Comparison of ENCODE assay signal across 9 cellular contexts in the genomic region with DNA sequence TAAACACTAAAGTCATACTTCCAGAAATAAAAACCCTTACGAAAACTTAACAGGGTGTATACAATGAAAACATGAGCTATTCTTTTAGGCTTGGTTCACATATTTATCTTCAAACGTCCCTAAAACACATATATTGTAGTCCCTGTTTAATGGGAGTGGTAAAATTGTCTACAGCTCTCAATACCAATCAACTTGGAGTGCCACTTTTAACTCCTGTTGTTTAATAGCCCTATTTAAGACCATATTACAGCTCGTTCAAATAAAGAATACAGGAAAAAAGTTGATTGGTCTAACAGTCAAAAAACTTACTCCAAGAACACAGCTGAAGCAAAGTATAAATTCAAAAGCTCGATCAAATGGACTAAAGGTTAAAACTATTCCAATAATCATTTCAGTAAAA. TPM values are rescaled to one million over a fixed set of nuclear protein-coding genes. Genes with fewer than 3 reads are reported as not detected.
A peak's percentile ranks its signal among the peaks of the same experiment; 100 is the strongest.
DNase-seq lines count a peak whose midpoint lies in the region; ATAC-seq and TF ChIP-seq lines count a peak whose summit lies in the region.
"Had no signal": no experiment of that assay in that cellular context is flagged by ENCODE, and none has a peak within 500 bp of the region (broad histone marks: within the 10 kb centered on the region; RNA-seq: fewer than 3 reads in every experiment).

No MANE protein-coding gene starts in this region.

- no peak overlapping the region for H2AFZ ChIP-seq in Loucy (ENCODE audit: low read length)

- peaks cover 47% of the 10 kb centered on the region for H3K36me3 Mint-ChIP-seq in CD4-positive, alpha-beta T cell (ENCODE audit: low read depth)
- H3K36me3 Mint-ChIP-seq in Caco-2 (ENCODE audit: insufficient read depth, unreplicated experiment) = peaks cover 17% of the 10 kb centered on the region

- H3K4me3 ChIP-seq in Loucy (ENCODE audit: low read length, poor library complexity, severe bottlenecking) = peak overlapping the region; percentile 98
- H3K4me3 ChIP-seq in psoas muscle = peak overlapping the region; percentile 89
- no peak overlapping the region for H3K4me3 ChIP-seq in Caco-2 (ENCODE audit: low read depth, low read length)

- TF ChIP-seq CTCF in CD4-positive, alpha-beta T cell (IDR thresholded peaks at IDR 0.05) = no peak
- TF ChIP-seq CTCF in Loucy (conservative IDR thresholded peaks at IDR 0.05; ENCODE audit: low read length) = no peak
- no peak for TF ChIP-seq CTCF in psoas muscle (IDR thresholded peaks at IDR 0.05)
- TF ChIP-seq CTCF in Caco-2 (IDR thresholded peaks at IDR 0.05; ENCODE audit: insufficient read depth in 1 of 2, low read depth in 1 of 2, low read length in 1 of 2, severe bottlenecking in 1 of 2, unreplicated experiment in 1 of 2) = no peak

- H3K27me3 ChIP-seq in CD4-positive, alpha-beta T cell (ENCODE audit: control insufficient read depth, insufficient read depth, low read length) = no peaks in the 10 kb centered on the region
- H3K27me3 ChIP-seq in Loucy (ENCODE audit: insufficient read depth, low read length, poor library complexity, severe bottlenecking) (peaks cover 11% of the 10 kb centered on the region), psoas muscle (ENCODE audit: insufficient read depth in 3 of 3, low read length in 2 of 3) (no peaks in the 10 kb centered on the region), Caco-2 (replicated peaks; ENCODE audit: control insufficient read depth, insufficient read depth, low read length) (no peaks in the 10 kb centered on the region)

- CTCF ChIA-PET in CD4-positive, alpha-beta T cell (lab: Charles Lee) = interaction anchor here (1.0 to 1.6 kb wide), 2 partner anchors 62 to 67 kb away, joined by 4 to 6 read pairs; a partner anchor contains a TSS
- CTCF ChIA-PET in Caco-2 (lab: Charles Lee) = no interaction called here

- peaks cover 82% of the 10 kb centered on the region for H4K20me1 ChIP-seq in Loucy (ENCODE audit: insufficient read depth, low read length, poor library complexity, severe bottlenecking)

- no TSS peak for BruUV-seq in Caco-2 (replicated peaks; lab: Mats Ljungman, UMichigan)

- POLR2A ChIA-PET in CD4-positive, alpha-beta T cell (lab: Charles Lee) = interaction anchor here (0.9 to 8.6 kb wide), 6 partner anchors 9 to 279 kb away, joined by 3 to 193 read pairs (median 4); a partner anchor contains a TSS
- POLR2A ChIA-PET in Caco-2 (lab: Charles Lee) = no interaction called here

- peak overlapping the region; percentile 83 for H3K27ac Mint-ChIP-seq in CD4-positive, alpha-beta T cell
- H3K27ac Mint-ChIP-seq in Caco-2 (ENCODE audit: unreplicated experiment) = no peak overlapping the region

- no peaks in the 10 kb centered on the region for H3K27me3 Mint-ChIP-seq in CD4-positive, alpha-beta T cell
- no peaks in the 10 kb centered on the region for H3K27me3 Mint-ChIP-seq in Caco-2 (ENCODE audit: insufficient read depth, unreplicated experiment)

- DNase-seq in CD4-positive, alpha-beta T cell = no peak
- no peak for DNase-seq in epithelial cell of prostate (ENCODE audit: low read depth, low spot score)
- DNase-seq in psoas muscle = no peak
- DNase-seq in NAMALWA (ENCODE audit: low spot score) = no peak
- no peak for DNase-seq in Caco-2
- DNase-seq in stimulated activated CD4-positive, alpha-beta T cell treated with anti-CD3 and anti-CD28 coated beads, Interleukin-4, amount 100 ng/mL, for 4 hours = no peak
- DNase-seq: nucleus accumbens had no signal

- peak overlapping the region; percentile 100 for H3K9ac ChIP-seq in Loucy (ENCODE audit: low read depth, low read length, poor library complexity, severe bottlenecking)

- H3K4me2 ChIP-seq in Loucy (ENCODE audit: low read depth, low read length, poor library complexity, severe bottlenecking) = peak overlapping the region; percentile 92

- H3K4me1 ChIP-seq in Loucy (ENCODE audit: insufficient read depth, low read length, poor library complexity, severe bottlenecking) (peaks cover 52% of the 10 kb centered on the region), psoas muscle (peaks cover 59% of the 10 kb centered on the region), Caco-2 (peaks cover 31% of the 10 kb centered on the region)

- intact Hi-C loops in CD4-positive, alpha-beta T cell (cut with DNase I, micrococcal nuclease) = loop anchor here (2.0 to 10.0 kb wide), 3 partner anchors 15 to 479 kb away; a partner anchor contains a TSS
- intact Hi-C loops in psoas muscle (cut with DNase I) (no loop called here), Caco-2 (cut with micrococcal nuclease; ENCODE audit: unreplicated experiment) (no loop called here)

- no peak overlapping the region for H3K27ac ChIP-seq in CD4-positive, alpha-beta T cell (ENCODE audit: low read depth, low read length)
- peak overlapping the region; percentile 100 for H3K27ac ChIP-seq in epithelial cell of prostate
- peak overlapping the region; percentile 100 for H3K27ac ChIP-seq in psoas muscle

- WGBS in psoas muscle, 3 donors = 17 to 26% (median 21%) methylated on average over 4 of the region's 4 CpGs

- no peak overlapping the region for H3K4me3 Mint-ChIP-seq in CD4-positive, alpha-beta T cell
- no peak overlapping the region for H3K4me3 Mint-ChIP-seq in Caco-2 (ENCODE audit: unreplicated experiment)

- no peaks in the 10 kb centered on the region for H3K9me3 Mint-ChIP-seq in CD4-positive, alpha-beta T cell
- H3K9me3 Mint-ChIP-seq in Caco-2 (ENCODE audit: unreplicated experiment) = no peaks in the 10 kb centered on the region

- peaks cover 4% of the 10 kb centered on the region; the same call in 1 of the 2 replicates for H3F3A ChIP-seq in Loucy (ENCODE audit: low read depth)

- no peaks in the 10 kb centered on the region for H3K9me3 ChIP-seq in CD4-positive, alpha-beta T cell (ENCODE audit: control insufficient read depth, low read length)
- H3K9me3 ChIP-seq in Loucy (ENCODE audit: insufficient read depth, low read depth, low read length) (no peaks in the 10 kb centered on the region), psoas muscle (no peaks in the 10 kb centered on the region), Caco-2 (no peaks in the 10 kb centered on the region)

- peaks cover 50% of the 10 kb centered on the region for H3K4me1 Mint-ChIP-seq in CD4-positive, alpha-beta T cell (ENCODE audit: low read depth)
- H3K4me1 Mint-ChIP-seq in Caco-2 (ENCODE audit: low read depth, unreplicated experiment) = peaks cover 13% of the 10 kb centered on the region

- peaks cover 38% of the 10 kb centered on the region for H3K36me3 ChIP-seq in Loucy (ENCODE audit: insufficient read depth, low read length)
- peaks cover 2 to 19% of the 10 kb centered on the region in 2 donors for H3K36me3 ChIP-seq in psoas muscle (ENCODE audit: insufficient read depth in 1 of 2, low read depth in 1 of 2)
- H3K36me3 ChIP-seq in Caco-2 (ENCODE audit: control insufficient read depth, insufficient read depth, low read length) = no peaks in the 10 kb centered on the region

- ATAC-seq in CD4-positive, alpha-beta T cell (ENCODE audit: poor library complexity) = no peak
- ATAC-seq in psoas muscle = no peak
- ATAC-seq in GM19395 (IDR thresholded peaks at IDR 0.05; ENCODE audit: unreplicated experiment) = no peak

- H3K79me2 ChIP-seq in Loucy (ENCODE audit: insufficient read depth, low read length) = peaks cover 88% of the 10 kb centered on the region

- no peaks in the 10 kb centered on the region for H3K9me2 ChIP-seq in Loucy (replicated peaks; ENCODE audit: low read depth, low read length)

RNA-seq across cellular contexts. Expression of a gene that starts 3.9 kb away (rescaled TPM):
- 100 to 1,000 TPM; 659 to 719 TPM for total RNA-seq in CD4-positive, alpha-beta T cell
- total RNA-seq in psoas muscle = 100 to 1,000 TPM; 221 to 367 (median 346) TPM
- 100 to 1,000 TPM; 239 to 629 (median 498) TPM for polyA plus RNA-seq in psoas muscle
- total RNA-seq in Caco-2 (2022) = 294 and 305 TPM in 2 replicates

RNA-seq across cellular contexts. Expression of a gene that starts 45.3 kb away (rescaled TPM):
- 10 to 100 TPM; 12.8 to 13.7 TPM for total RNA-seq in CD4-positive, alpha-beta T cell
- total RNA-seq in psoas muscle (10 to 100 TPM in 2 of 4 donors, 1 to 10 TPM in 2; 6.2 to 13.0 (median 9.1) TPM), Caco-2 (2022) (54.0 and 58.6 TPM in 2 replicates)
- polyA plus RNA-seq in psoas muscle = 10 to 100 TPM; 11.4 to 19.3 (median 15.7) TPM

Comparison
In these comparisons a context has a peak if more than half of its experiments do, and no peak if none do; other contexts are left out.
1. intact Hi-C loops: an anchor here in CD4-positive, alpha-beta T cell (2.0 to 10.0 kb wide); none called in psoas muscle and Caco-2.